ENCODE assay signal across 1 cellular context in genomic region chr17:3804503-3804931, GRCh38.
TF ChIP-seq lines count a peak whose summit lies in the region.

No MANE protein-coding gene starts in this region.

TF ChIP-seq in HepG2, 621 proteins besides CTCF, POLR2A, EP300 and RAD21 (continued from another document):
- TF ChIP-seq GMEB2 (CRISPR knock-in tag; IDR thresholded peaks at IDR 0.05; ENCODE audit: low read depth), result no peak
- peak; percentile 77 for TF ChIP-seq GATAD2A (CRISPR knock-in tag; IDR thresholded peaks at IDR 0.05)
- TF ChIP-seq ZNF317 (CRISPR knock-in tag; IDR thresholded peaks at IDR 0.05), result peak; percentile 83
- peak; percentile 24; the same call in 1 of the 2 replicates for TF ChIP-seq HDAC2 (CRISPR knock-in tag; IDR thresholded peaks at IDR 0.05)
- 0 out of 2 replicates have a peak, but pooled peaks have one; percentile 34 for TF ChIP-seq NR2C2 (CRISPR knock-in tag; IDR thresholded peaks at IDR 0.05; ENCODE audit: borderline replicate concordance)
- TF ChIP-seq HNF4A (CRISPR knock-in tag; IDR thresholded peaks at IDR 0.05), result peak; percentile 87
- no peak for TF ChIP-seq E2F5 (CRISPR knock-in tag; conservative IDR thresholded peaks at IDR 0.05)
- no peak for TF ChIP-seq ZNF234 (CRISPR knock-in tag; conservative IDR thresholded peaks at IDR 0.05)
- TF ChIP-seq ZNF580 (CRISPR knock-in tag; IDR thresholded peaks at IDR 0.05; ENCODE audit: borderline replicate concordance, low read depth), result 0 out of 2 replicates have a peak, but pooled peaks have one; percentile 13
- peak; percentile 49 for TF ChIP-seq ZFX (CRISPR knock-in tag; IDR thresholded peaks at IDR 0.05; ENCODE audit: low read depth)
- TF ChIP-seq ZSCAN29 (CRISPR knock-in tag; conservative IDR thresholded peaks at IDR 0.05), result 0 out of 2 replicates have a peak, but pooled peaks have one; percentile 38
- no peak for TF ChIP-seq HNRNPH1 (optimal IDR thresholded peaks at IDR 0.05; ENCODE audit: low read depth, low read length)
- peak; percentile 56; the same call in 1 of the 2 replicates for TF ChIP-seq KDM6A (CRISPR knock-in tag; IDR thresholded peaks at IDR 0.05; ENCODE audit: low read depth)
- TF ChIP-seq SALL1 (CRISPR knock-in tag; IDR thresholded peaks at IDR 0.05), result 0 out of 2 replicates have a peak, but pooled peaks have one; percentile 26
- no peak for TF ChIP-seq TOE1 (CRISPR knock-in tag; IDR thresholded peaks at IDR 0.05)
- TF ChIP-seq ZNF597 (CRISPR knock-in tag; IDR thresholded peaks at IDR 0.05), result no peak
- peak; percentile 20 for TF ChIP-seq TEAD3 (CRISPR knock-in tag; optimal IDR thresholded peaks at IDR 0.05; ENCODE audit: borderline replicate concordance)
- TF ChIP-seq TSC22D2 (CRISPR knock-in tag; IDR thresholded peaks at IDR 0.05; ENCODE audit: borderline replicate concordance), result no peak
- TF ChIP-seq ISL2 (CRISPR knock-in tag; IDR thresholded peaks at IDR 0.05), result 0 out of 2 replicates have a peak, but pooled peaks have one; percentile 32
- TF ChIP-seq ZFY (CRISPR knock-in tag; IDR thresholded peaks at IDR 0.05), result 0 out of 2 replicates have a peak, but pooled peaks have one; percentile 18
- 0 out of 2 replicates have a peak, but pooled peaks have one; percentile 22 for TF ChIP-seq HMG20B (CRISPR knock-in tag; conservative IDR thresholded peaks at IDR 0.05)
- TF ChIP-seq SAP130 (CRISPR knock-in tag; IDR thresholded peaks at IDR 0.05; ENCODE audit: low read depth), result no peak
